ENCODE assay signal across 8 cellular contexts in genomic region chr9:35510745-35511428, GRCh38. TPM values are rescaled to one million over a fixed set of nuclear protein-coding genes. Genes with fewer than 3 reads are reported as not detected.
DNase-seq lines count a peak whose midpoint lies in the region; ATAC-seq and TF ChIP-seq lines count a peak whose summit lies in the region.

No MANE protein-coding gene starts in this region.

- peaks cover 79% of the 10 kb centered on the region for H3K4me1 Mint-ChIP-seq in osteocyte (ENCODE audit: unreplicated experiment)
- H3K4me1 Mint-ChIP-seq in neural progenitor cell: no peaks in the 10 kb centered on the region
- peaks cover 5 to 6% of the 10 kb centered on the region in 2 donors for H3K4me1 Mint-ChIP-seq in natural killer cell

- H3K27me3 Mint-ChIP-seq in osteocyte (ENCODE audit: unreplicated experiment): no peaks in the 10 kb centered on the region
- no peaks in the 10 kb centered on the region for H3K27me3 Mint-ChIP-seq in neural progenitor cell (ENCODE audit: insufficient read depth, low read depth)
- H3K27me3 Mint-ChIP-seq in natural killer cell (ENCODE audit: low read depth in 2 of 2): peaks cover 0 to 8% of the 10 kb centered on the region in 2 donors

- peaks cover 16% of the 10 kb centered on the region for H3K36me3 Mint-ChIP-seq in osteocyte (ENCODE audit: unreplicated experiment)
- no peaks in the 10 kb centered on the region for H3K36me3 Mint-ChIP-seq in neural progenitor cell
- H3K36me3 Mint-ChIP-seq in natural killer cell: no peaks in the 10 kb centered on the region

- no peak overlapping the region for H3K4me2 ChIP-seq in neural progenitor cell

- H2AFZ ChIP-seq in neural progenitor cell (replicated peaks): no peak overlapping the region

- DNase-seq in AG08395 (ENCODE audit: low spot score) (peak; percentile 83), SJCRH30 (peak; percentile 43 to 52), fibroblast of pulmonary artery (ENCODE audit: low read depth) (peak; percentile 99), osteocyte (ENCODE audit: extremely low spot score, unreplicated experiment) (peak; percentile 88), cerebellum (ENCODE audit: low spot score) (no peak), neural progenitor cell (ENCODE audit: low spot score) (no peak), natural killer cell (no peak)

- H3K4me3 ChIP-seq in SJCRH30 (no peak overlapping the region), fibroblast of pulmonary artery (replicated peaks; ENCODE audit: low read depth, low read length) (no peak overlapping the region), neural progenitor cell (no peak overlapping the region)

- peak overlapping the region; percentile 95 for H3K27ac Mint-ChIP-seq in osteocyte (ENCODE audit: unreplicated experiment)
- no peak overlapping the region for H3K27ac Mint-ChIP-seq in neural progenitor cell
- no peak overlapping the region for H3K27ac Mint-ChIP-seq in natural killer cell

- H3K27ac ChIP-seq in SJCRH30 (peak overlapping the region; percentile 18; the same call in 1 of the 2 replicates), neural progenitor cell (no peak overlapping the region)

- ATAC-seq in GM21576 (IDR thresholded peaks at IDR 0.05; ENCODE audit: unreplicated experiment): no peak
- ATAC-seq in natural killer cell: no peak

- intact Hi-C loops in natural killer cell (cut with micrococcal nuclease): no loop called here

- H3K79me2 ChIP-seq in neural progenitor cell (ENCODE audit: low read depth): no peaks in the 10 kb centered on the region

- H3K27me3 ChIP-seq in SJCRH30 (no peaks in the 10 kb centered on the region), neural progenitor cell (no peaks in the 10 kb centered on the region)

- TF ChIP-seq CTCF in fibroblast of pulmonary artery (IDR thresholded peaks at IDR 0.05; ENCODE audit: low read length, missing control alignments) (peak; percentile 45), osteocyte (IDR thresholded peaks at IDR 0.05) (peak; percentile 16), neural progenitor cell (IDR thresholded peaks at IDR 0.05) (no peak), natural killer cell (IDR thresholded peaks at IDR 0.05) (no peak)

- H3F3A ChIP-seq in neural progenitor cell (ENCODE audit: low read depth): no peaks in the 10 kb centered on the region

- peaks cover 13% of the 10 kb centered on the region for H3K9me3 Mint-ChIP-seq in osteocyte (ENCODE audit: unreplicated experiment)
- H3K9me3 Mint-ChIP-seq in neural progenitor cell: no peaks in the 10 kb centered on the region
- no peaks in the 10 kb centered on the region for H3K9me3 Mint-ChIP-seq in natural killer cell

- H3K36me3 ChIP-seq in SJCRH30: no peaks in the 10 kb centered on the region
- no peaks in the 10 kb centered on the region for H3K36me3 ChIP-seq in neural progenitor cell

- no peak overlapping the region for H3K9ac ChIP-seq in neural progenitor cell

- H3K9me3 ChIP-seq in SJCRH30 (replicated peaks): no peaks in the 10 kb centered on the region
- no peaks in the 10 kb centered on the region for H3K9me3 ChIP-seq in neural progenitor cell (ENCODE audit: low read depth)

- H4K20me1 ChIP-seq in neural progenitor cell (ENCODE audit: low read depth): no peaks in the 10 kb centered on the region

- H3K4me1 ChIP-seq in SJCRH30 (peaks cover 13% of the 10 kb centered on the region), neural progenitor cell (no peaks in the 10 kb centered on the region)

- peak overlapping the region; percentile 52 for H3K4me3 Mint-ChIP-seq in osteocyte (ENCODE audit: unreplicated experiment)
- no peak overlapping the region for H3K4me3 Mint-ChIP-seq in neural progenitor cell
- H3K4me3 Mint-ChIP-seq in natural killer cell: no peak overlapping the region

RNA-seq across cellular contexts. Expression of gene RUSC2, which starts 21.0 kb away (rescaled TPM):
- 5.3 and 5.6 TPM in 2 replicates for total RNA-seq in SJCRH30 (2014; rRNA removed; shearing (Covaris generic))
- total RNA-seq in osteocyte (59.4 and 67.1 TPM in 2 replicates), cerebellum (39.3 TPM), neural progenitor cell (ENCODE audit: low replicate concordance) (3.5 and 9.9 TPM in 2 replicates), natural killer cell (1 to 10 TPM; 2.0 to 7.9 (median 2.5) TPM)

Comparison
In these comparisons a context has a peak if more than half of its experiments do, and no peak if none do; other contexts are left out.
1. DNase-seq: peak in AG08395 (single experiment), SJCRH30 (2 of 2), fibroblast of pulmonary artery (single experiment) and osteocyte (single experiment); none in cerebellum (single experiment), neural progenitor cell (single experiment) and natural killer cell (single experiment).
2. CTCF ChIP-seq: peak in fibroblast of pulmonary artery (single experiment) and osteocyte (single experiment); none in neural progenitor cell (single experiment) and natural killer cell (single experiment).